20 cellular contexts compared by ENCODE assay signal in the genomic region with DNA sequence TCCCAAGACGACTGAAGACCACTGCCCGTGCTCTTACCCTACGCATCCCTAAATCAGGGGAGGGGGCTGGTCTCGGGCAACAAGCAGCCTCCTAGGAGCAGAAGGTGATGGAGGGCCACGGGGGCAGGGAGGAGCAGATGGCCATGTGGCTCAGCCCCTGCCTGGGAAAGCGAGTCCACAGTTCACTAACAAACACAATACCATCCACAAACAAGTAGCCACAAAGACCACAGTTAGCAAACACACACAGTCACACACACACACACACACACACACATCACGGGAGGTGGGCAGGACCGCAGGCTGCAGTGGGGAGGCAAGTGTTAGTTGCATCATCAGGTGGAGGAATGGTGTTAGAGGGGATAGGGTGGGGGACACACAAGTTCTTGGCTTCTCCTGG. TPM values are rescaled to one million over a fixed set of nuclear protein-coding genes. Genes with fewer than 3 reads are reported as not detected.
A peak's percentile ranks its signal among the peaks of the same experiment; 100 is the strongest.
DNase-seq lines count a peak whose midpoint lies in the region; ATAC-seq, FAIRE-seq and TF ChIP-seq lines count a peak whose summit lies in the region.
"Had no signal": no experiment of that assay in that cellular context is flagged by ENCODE, and none has a peak within 500 bp of the region (broad histone marks: within the 10 kb centered on the region; RNA-seq: fewer than 3 reads in every experiment).

No MANE protein-coding gene starts in this region.

- H3K4me1 ChIP-seq in GM12878 (ENCODE audit: control insufficient read depth, insufficient read depth, low read length) (no peaks in the 10 kb centered on the region), upper lobe of right lung (no peaks in the 10 kb centered on the region)

- H3K9me3 Mint-ChIP-seq in activated naive CD4-positive, alpha-beta T cell treated with anti-CD3 and anti-CD28 coated beads, Interleukin-2, amount 50 U/mL, for 72 hours, result no peaks in the 10 kb centered on the region
- no peaks in the 10 kb centered on the region for H3K9me3 Mint-ChIP-seq in activated naive CD4-positive, alpha-beta T cell treated with anti-CD3 and anti-CD28 coated beads, Interleukin-2, amount 10 ng/mL, durations not matched to agents 7 days and 5 days
- H3K9me3 Mint-ChIP-seq: activated naive CD8-positive, alpha-beta T cell treated with anti-CD3 and anti-CD28 coated beads, Interleukin-2, amount 50 U/mL, for 24 hours; endodermal cell; T-cell had no signal

- SMC1A ChIA-PET in GM12878 (lab: Charles Lee; ENCODE audit: uncharacterized antibody, unreplicated experiment), result interaction anchor here (0.7 to 1.1 kb wide), 5 partner anchors 14 to 215 kb away, joined by 3 to 4 read pairs (median 3); no protein-coding TSS in a partner anchor

- H3K4me3 ChIP-seq in GM12878 (no peak overlapping the region), upper lobe of right lung (no peak overlapping the region)

- no peak for TF ChIP-seq EP300 in GM12878 (IDR thresholded peaks at IDR 0.05; ENCODE audit: borderline replicate concordance in 1 of 2, control insufficient read depth in 1 of 2, low read depth in 2 of 2, low read length in 2 of 2)

- RAD21 ChIA-PET in GM12878 (lab: Charles Lee; ENCODE audit: unreplicated experiment), result no interaction called here

- no peak for TF ChIP-seq RAD21 in GM12878 (IDR thresholded peaks at IDR 0.05; ENCODE audit: insufficient read depth, low read depth, low read length)

- no peak overlapping the region for H2AFZ ChIP-seq in GM12878 (ENCODE audit: control insufficient read depth, low read depth, low read length)

- H3K27ac ChIP-seq in GM12878 (ENCODE audit: control insufficient read depth, insufficient read depth) (no peak overlapping the region), upper lobe of right lung (no peak overlapping the region), substantia nigra (ENCODE audit: low read depth, low read length, poor library complexity, severe bottlenecking) (no peak overlapping the region)
- H3K27ac ChIP-seq: HL-60, VCaP had no signal

- WGBS in GM12878 (ENCODE audit: insufficient coverage, insufficient replicate concordance, low lambda C conversion rate, missing lambda C conversion rate), result 16% methylated on average over 8 of the region's 8 CpGs

- H3K79me2 ChIP-seq in GM12878 (ENCODE audit: control insufficient read depth, insufficient read depth, low read length), result no peaks in the 10 kb centered on the region

- H3K4me3 Mint-ChIP-seq in activated naive CD4-positive, alpha-beta T cell treated with anti-CD3 and anti-CD28 coated beads, Interleukin-2, amount 10 ng/mL, durations not matched to agents 7 days and 5 days, result no peak overlapping the region
- H3K4me3 Mint-ChIP-seq: activated naive CD8-positive, alpha-beta T cell treated with anti-CD3 and anti-CD28 coated beads, Interleukin-2, amount 50 U/mL, for 24 hours; endodermal cell; T-cell had no signal

- DNase-seq in activated naive CD4-positive, alpha-beta T cell treated with anti-CD3 and anti-CD28 coated beads, Interleukin-2, amount 50 U/mL, for 72 hours (ENCODE audit: low spot score in 2 of 2), result peak in 1 of 2 donors; percentile 34
- DNase-seq in activated naive CD4-positive, alpha-beta T cell treated with anti-CD3 and anti-CD28 coated beads, Interleukin-2, amount 10 ng/mL, durations not matched to agents 7 days and 5 days, result no peak
- DNase-seq in GM12878 (ENCODE audit: low read depth, low spot score) (no peak), mesenteric fat pad (ENCODE audit: low spot score) (peak; percentile 81), upper lobe of right lung (peak; percentile 58), COLO668 (lab: John Stamatoyannopoulos, UW; ENCODE audit: unreplicated experiment) (no peak), NCI-H748 (lab: John Stamatoyannopoulos, UW; ENCODE audit: unreplicated experiment) (no peak), substantia nigra (lab: John Stamatoyannopoulos, UW) (no peak)
- DNase-seq: activated naive CD8-positive, alpha-beta T cell treated with anti-CD3 and anti-CD28 coated beads, Interleukin-2, amount 50 U/mL, for 24 hours; KG1; NCI-H1417 treated with DMSO at 0.1 percent for 48 hours; NK-92 treated with Interleukin-12 subunit alpha and Interleukin-12 subunit beta, amount 100 ng/mL, for 24 hours; stimulated activated naive CD8-positive, alpha-beta T cell treated with anti-CD3 and anti-CD28 coated beads, Interleukin-15, Interleukin-2, amounts not matched to agents 100 U/mL and 50 U/mL, for 24 hours; T-cell had no signal

- H3K9me3 ChIP-seq in GM12878 (replicated peaks; ENCODE audit: control insufficient read depth, insufficient read depth, low read length), result no peaks in the 10 kb centered on the region
- no peaks in the 10 kb centered on the region for H3K9me3 ChIP-seq in upper lobe of right lung

- no TSS peak for BruUV-seq in GM12878 (replicated peaks; lab: Mats Ljungman, UMichigan)

- in situ Hi-C loops in GM12878 (cut with MboI), result no loop called here

- no peaks in the 10 kb centered on the region for H3K36me3 Mint-ChIP-seq in activated naive CD4-positive, alpha-beta T cell treated with anti-CD3 and anti-CD28 coated beads, Interleukin-2, amount 50 U/mL, for 72 hours
- no peaks in the 10 kb centered on the region for H3K36me3 Mint-ChIP-seq in activated naive CD4-positive, alpha-beta T cell treated with anti-CD3 and anti-CD28 coated beads, Interleukin-2, amount 10 ng/mL, durations not matched to agents 7 days and 5 days
- H3K36me3 Mint-ChIP-seq: T-cell had no signal

- intact Hi-C loops in GM12878 (cut with micrococcal nuclease; ENCODE audit: unreplicated experiment), result no loop called here
- intact Hi-C loops in upper lobe of right lung (cut with DNase I), result no loop called here

- H3K36me3 ChIP-seq in GM12878 (ENCODE audit: control insufficient read depth in 2 of 2, insufficient read depth in 2 of 2, low read length in 1 of 2) (no peaks in the 10 kb centered on the region), upper lobe of right lung (no peaks in the 10 kb centered on the region)

- H3K4me2 ChIP-seq in GM12878 (ENCODE audit: control insufficient read depth, insufficient read depth), result no peak overlapping the region

- TF ChIP-seq POLR2A in GM12878 (IDR thresholded peaks at IDR 0.05; ENCODE audit: low read depth, low read length), result no peak

- no peaks in the 10 kb centered on the region for H4K20me1 ChIP-seq in GM12878 (ENCODE audit: control insufficient read depth, insufficient read depth)

- no peaks in the 10 kb centered on the region for H3K4me1 Mint-ChIP-seq in activated naive CD4-positive, alpha-beta T cell treated with anti-CD3 and anti-CD28 coated beads, Interleukin-2, amount 10 ng/mL, durations not matched to agents 7 days and 5 days

- H3K27me3 ChIP-seq in GM12878 (replicated peaks in 1 of 2; ENCODE audit: control insufficient read depth in 2 of 2, insufficient read depth in 2 of 2, low read length in 1 of 2) (peaks cover 0 to 7% of the 10 kb centered on the region in 2 experiments; a peak in 1 of 4 replicates), upper lobe of right lung (no peaks in the 10 kb centered on the region)

- H3K9ac ChIP-seq in GM12878 (ENCODE audit: control insufficient read depth, insufficient read depth, low read length), result no peak overlapping the region

- peaks cover 51% of the 10 kb centered on the region for H3K27me3 Mint-ChIP-seq in activated naive CD4-positive, alpha-beta T cell treated with anti-CD3 and anti-CD28 coated beads, Interleukin-2, amount 10 ng/mL, durations not matched to agents 7 days and 5 days
- H3K27me3 Mint-ChIP-seq: activated naive CD8-positive, alpha-beta T cell treated with anti-CD3 and anti-CD28 coated beads, Interleukin-2, amount 50 U/mL, for 24 hours had no signal

- FAIRE-seq in GM12878 (lab: Jason Lieb, UNC), result no peak
- FAIRE-seq: bronchial epithelial cell, GM12891 had no signal

- POLR2A ChIA-PET in GM12878 (lab: Charles Lee), result no interaction called here

- ATAC-seq in activated naive CD4-positive, alpha-beta T cell treated with anti-CD3 and anti-CD28 coated beads, Interleukin-2, amount 50 U/mL, for 72 hours, result no peak
- ATAC-seq in GM12878 (no peak; the same call in 2 of the 3 replicates), upper lobe of right lung (no peak)
- ATAC-seq: activated naive CD8-positive, alpha-beta T cell treated with anti-CD3 and anti-CD28 coated beads, Interleukin-2, amount 50 U/mL, for 24 hours; left colon; stimulated activated naive CD8-positive, alpha-beta T cell treated with anti-CD3 and anti-CD28 coated beads, Interleukin-15, Interleukin-2, amounts not matched to agents 100 U/mL and 50 U/mL, for 24 hours; T-cell had no signal

- CTCF ChIA-PET in activated naive CD4-positive, alpha-beta T cell treated with anti-CD3 and anti-CD28 coated beads, Interleukin-2, amount 10 ng/mL, durations not matched to agents 7 days and 5 days (lab: Charles Lee), result interaction anchor here (0.6 to 1.3 kb wide), 2 partner anchors 109 kb away, joined by 3 to 6 read pairs; no protein-coding TSS in a partner anchor
- CTCF ChIA-PET in GM12878 (lab: Yijun Ruan, JAX), result interaction anchor here (1.0 to 1.3 kb wide), 2 partner anchors 109 kb away, joined by 4 to 7 read pairs; no protein-coding TSS in a partner anchor

- H3K27ac Mint-ChIP-seq in activated naive CD4-positive, alpha-beta T cell treated with anti-CD3 and anti-CD28 coated beads, Interleukin-2, amount 50 U/mL, for 72 hours, result peak overlapping the region; percentile 41 to 43
- H3K27ac Mint-ChIP-seq in activated naive CD4-positive, alpha-beta T cell treated with anti-CD3 and anti-CD28 coated beads, Interleukin-2, amount 10 ng/mL, durations not matched to agents 7 days and 5 days, result no peak overlapping the region
- H3K27ac Mint-ChIP-seq: activated naive CD8-positive, alpha-beta T cell treated with anti-CD3 and anti-CD28 coated beads, Interleukin-2, amount 50 U/mL, for 24 hours; endodermal cell had no signal

- no peak for TF ChIP-seq CTCF in GM12878 (IDR thresholded peaks at IDR 0.05 in 2 of 3, conservative IDR thresholded peaks at IDR 0.05 in 1 of 3; ENCODE audit: control insufficient read depth in 2 of 3, extremely low read depth in 1 of 3, insufficient read depth in 1 of 3, low read depth in 3 of 3, low read length in 3 of 3)
- no peak for TF ChIP-seq CTCF in upper lobe of right lung (IDR thresholded peaks at IDR 0.05)

RNA-seq across cellular contexts. Expression of gene FXYD2, which starts 13.2 kb away (rescaled TPM):
- total RNA-seq in activated naive CD4-positive, alpha-beta T cell treated with anti-CD3 and anti-CD28 coated beads, Interleukin-2, amount 50 U/mL, for 72 hours, result 1 to 10 TPM; 1.6 to 4.8 TPM
- 0.56 and 0.64 TPM in 2 replicates for total RNA-seq in GM12878 (2013; cell fraction: nucleolus; rRNA removed)
- total RNA-seq in GM12878 (2014; rRNA removed) (3.6 and 3.8 TPM in 2 replicates), GM12878 (2014; rRNA removed; fragmentation: Illumina TruSeq; extraction: Trizol) (1.2 and 1.5 TPM in 2 replicates), GM12878 (2021) (1.8 and 2.0 TPM in 2 replicates), mesenteric fat pad (3.2 TPM), upper lobe of right lung (3.6 TPM)
- polyA plus RNA-seq in GM12878 (2011; ENCODE audit: low read depth), result 3.6 TPM
- polyA plus RNA-seq in GM12878 (2011; rRNA removed) (3.2 and 4.5 TPM in 2 replicates), GM12878 (2014; fragmentation: Illumina TruSeq; extraction: Trizol) (1.9 TPM in 1 of 2 replicates, not detected in the other), GM12878 (2014; fragmentation: Nextera tagmentation; extraction: Ambion mirVana) (1 to 10 TPM; 1.6 to 1.9 TPM), GM12878 (2014; rRNA removed) (2.0 and 2.9 TPM in 2 replicates), GM12878 (2016; fragmentation: Nextera tagmentation; extraction: Ambion mirVana) (1 to 10 TPM; 3.3 to 4.1 TPM)
- polyA plus RNA-seq in GM12878 (2011; cell fraction: cytosol; rRNA removed), result 9.8 TPM in 2 replicates
- polyA plus RNA-seq in GM12878 (2011; cell fraction: nucleus; rRNA removed), result 2.4 and 8.4 TPM in 2 replicates
- polyA plus RNA-seq in GM12878 (2012), result 4.5 and 6.7 TPM in 2 replicates
- polyA minus RNA-seq in GM12878 (2011; rRNA and poly(A)+ RNA removed), result 2.9 and 5.7 TPM in 2 replicates
- not detected in 2 replicates for polyA minus RNA-seq in GM12878 (2011; cell fraction: cytosol; rRNA and poly(A)+ RNA removed)
- 1.5 and 1.9 TPM in 2 replicates for polyA minus RNA-seq in GM12878 (2011; cell fraction: nucleus; rRNA and poly(A)+ RNA removed)
- total RNA-seq: bronchial epithelial cell had no signal

RNA-seq across cellular contexts. Expression of gene FXYD6, which starts 38.7 kb away (rescaled TPM):
- total RNA-seq in activated naive CD4-positive, alpha-beta T cell treated with anti-CD3 and anti-CD28 coated beads, Interleukin-2, amount 50 U/mL, for 72 hours, result under 1 TPM in 1 of 2 donors, not detected in 1; 0.31 TPM
- 0.27 TPM in 1 of 2 replicates, not detected in the other for total RNA-seq in GM12878 (2013; cell fraction: nucleolus; rRNA removed)
- total RNA-seq in GM12878 (2014; rRNA removed) (0.11 and 0.27 TPM in 2 replicates), GM12878 (2014; rRNA removed; fragmentation: Illumina TruSeq; extraction: Trizol) (0.09 TPM in 1 of 2 replicates, not detected in the other), GM12878 (2021) (0.10 and 0.93 TPM in 2 replicates), mesenteric fat pad (21.5 TPM), upper lobe of right lung (59.0 TPM)
- not detected for polyA plus RNA-seq in GM12878 (2011; ENCODE audit: low read depth)
- polyA plus RNA-seq in GM12878 (2011; rRNA removed) (2.0 and 2.1 TPM in 2 replicates), GM12878 (2014; fragmentation: Illumina TruSeq; extraction: Trizol) (0.46 and 1.2 TPM in 2 replicates), GM12878 (2014; fragmentation: Nextera tagmentation; extraction: Ambion mirVana) (under 1 TPM; 0.16 to 0.29 TPM), GM12878 (2014; rRNA removed) (0.42 and 0.88 TPM in 2 replicates), GM12878 (2016; fragmentation: Nextera tagmentation; extraction: Ambion mirVana) (not detected)
- polyA plus RNA-seq in GM12878 (2011; cell fraction: cytosol; rRNA removed), result 2.2 and 2.8 TPM in 2 replicates
- polyA plus RNA-seq in GM12878 (2011; cell fraction: nucleus; rRNA removed), result 2.2 and 3.1 TPM in 2 replicates
- polyA plus RNA-seq in GM12878 (2012), result 0.42 and 0.62 TPM in 2 replicates
- polyA minus RNA-seq in GM12878 (2011; rRNA and poly(A)+ RNA removed), result 1.5 and 4.3 TPM in 2 replicates
- polyA minus RNA-seq in GM12878 (2011; cell fraction: cytosol; rRNA and poly(A)+ RNA removed), result not detected in 2 replicates
- polyA minus RNA-seq in GM12878 (2011; cell fraction: nucleus; rRNA and poly(A)+ RNA removed), result 0.96 and 1.9 TPM in 2 replicates
- total RNA-seq: bronchial epithelial cell had no signal

RNA-seq across cellular contexts. Expression of gene DSCAML1, which starts 40.8 kb away (rescaled TPM):
- 1 to 10 TPM; 2.5 to 5.0 TPM for total RNA-seq in activated naive CD4-positive, alpha-beta T cell treated with anti-CD3 and anti-CD28 coated beads, Interleukin-2, amount 50 U/mL, for 72 hours
- total RNA-seq in GM12878 (2013; cell fraction: nucleolus; rRNA removed), result 0.48 and 1.6 TPM in 2 replicates
- total RNA-seq in GM12878 (2014; rRNA removed) (0.06 and 0.11 TPM in 2 replicates), GM12878 (2014; rRNA removed; fragmentation: Illumina TruSeq; extraction: Trizol) (0.05 and 0.09 TPM in 2 replicates), GM12878 (2021) (0.13 TPM in 2 replicates), mesenteric fat pad (0.45 TPM), upper lobe of right lung (1.3 TPM)
- 0.03 TPM for polyA plus RNA-seq in GM12878 (2011; ENCODE audit: low read depth)
- polyA plus RNA-seq in GM12878 (2011; rRNA removed) (0.18 and 0.20 TPM in 2 replicates), GM12878 (2014; fragmentation: Illumina TruSeq; extraction: Trizol) (0.06 and 0.11 TPM in 2 replicates), GM12878 (2014; fragmentation: Nextera tagmentation; extraction: Ambion mirVana) (under 1 TPM in 1 of 2 experiments, not detected in 1; 0.03 TPM), GM12878 (2014; rRNA removed) (0.06 and 0.10 TPM in 2 replicates), GM12878 (2016; fragmentation: Nextera tagmentation; extraction: Ambion mirVana) (under 1 TPM; 0.03 TPM)
- polyA plus RNA-seq in GM12878 (2011; cell fraction: cytosol; rRNA removed), result 0.39 and 0.47 TPM in 2 replicates
- 1.5 TPM in 2 replicates for polyA plus RNA-seq in GM12878 (2011; cell fraction: nucleus; rRNA removed)
- 0.15 and 0.39 TPM in 2 replicates for polyA plus RNA-seq in GM12878 (2012)
- 0.26 and 0.80 TPM in 2 replicates for polyA minus RNA-seq in GM12878 (2011; rRNA and poly(A)+ RNA removed)
- polyA minus RNA-seq in GM12878 (2011; cell fraction: cytosol; rRNA and poly(A)+ RNA removed), result 0.27 TPM in 1 of 2 replicates, not detected in the other
- 2.3 and 3.7 TPM in 2 replicates for polyA minus RNA-seq in GM12878 (2011; cell fraction: nucleus; rRNA and poly(A)+ RNA removed)

Comparison
In these comparisons a context has a peak if more than half of its experiments do, and no peak if none do; other contexts are left out.
1. DNase-seq: peak in mesenteric fat pad (single experiment) and upper lobe of right lung (single experiment); none in activated naive CD4-positive, alpha-beta T cell treated with anti-CD3 and anti-CD28 coated beads, Interleukin-2, amount 10 ng/mL, durations not matched to agents 7 days and 5 days (single experiment), GM12878 (single experiment), COLO668 (single experiment), NCI-H748 (single experiment) and substantia nigra (0 of 49).
2. RNA of gene FXYD6, which starts 38.7 kb away (total RNA-seq): 59.0 TPM in upper lobe of right lung (single experiment) and 21.5 TPM in mesenteric fat pad (single experiment); 0.31 TPM in activated naive CD4-positive, alpha-beta T cell treated with anti-CD3 and anti-CD28 coated beads, Interleukin-2, amount 50 U/mL, for 72 hours and 0.09 to 0.93 TPM in GM12878; every median in the first group is over 10 times any median in the second.